8 cellular contexts compared by ENCODE assay signal in the genomic region with DNA sequence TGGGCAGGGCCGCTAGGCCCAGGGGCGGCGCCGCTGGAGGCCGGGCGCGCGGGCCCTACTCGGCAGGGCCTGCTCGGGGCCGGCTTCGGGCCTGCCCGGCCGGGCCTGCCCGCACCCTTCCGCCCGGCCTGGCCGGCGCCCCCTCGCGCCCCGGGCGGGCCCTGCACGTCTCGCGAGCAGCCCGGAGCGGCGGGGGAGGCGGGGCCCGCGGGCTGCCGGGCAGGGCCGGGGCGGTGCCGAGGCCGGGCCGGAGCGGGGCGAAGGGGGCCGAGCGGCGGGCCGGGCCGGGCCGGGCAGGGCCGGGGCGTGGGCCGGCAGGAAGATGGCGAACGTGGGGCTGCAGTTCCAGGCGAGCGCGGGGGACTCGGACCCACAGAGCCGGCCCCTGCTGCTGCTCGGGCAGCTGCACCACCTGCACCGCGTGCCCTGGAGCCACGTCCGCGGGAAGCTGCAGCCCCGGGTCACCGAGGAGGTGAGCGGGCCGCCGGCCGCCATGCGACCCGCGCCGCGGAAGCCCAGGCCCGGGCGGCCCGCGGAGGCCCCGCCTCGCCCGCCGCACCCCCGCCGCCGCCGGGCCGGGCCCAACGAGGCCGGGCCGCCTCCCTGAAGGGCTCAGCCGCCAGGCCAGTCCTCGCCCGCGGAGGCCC. TPM values are rescaled to one million over a fixed set of nuclear protein-coding genes. Genes with fewer than 3 reads are reported as not detected.
DNase-seq lines count a peak whose midpoint lies in the region; ATAC-seq and TF ChIP-seq lines count a peak whose summit lies in the region.

A gene with protein sequence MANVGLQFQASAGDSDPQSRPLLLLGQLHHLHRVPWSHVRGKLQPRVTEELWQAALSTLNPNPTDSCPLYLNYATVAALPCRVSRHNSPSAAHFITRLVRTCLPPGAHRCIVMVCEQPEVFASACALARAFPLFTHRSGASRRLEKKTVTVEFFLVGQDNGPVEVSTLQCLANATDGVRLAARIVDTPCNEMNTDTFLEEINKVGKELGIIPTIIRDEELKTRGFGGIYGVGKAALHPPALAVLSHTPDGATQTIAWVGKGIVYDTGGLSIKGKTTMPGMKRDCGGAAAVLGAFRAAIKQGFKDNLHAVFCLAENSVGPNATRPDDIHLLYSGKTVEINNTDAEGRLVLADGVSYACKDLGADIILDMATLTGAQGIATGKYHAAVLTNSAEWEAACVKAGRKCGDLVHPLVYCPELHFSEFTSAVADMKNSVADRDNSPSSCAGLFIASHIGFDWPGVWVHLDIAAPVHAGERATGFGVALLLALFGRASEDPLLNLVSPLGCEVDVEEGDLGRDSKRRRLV (plus strand): TSS at position 222 of the 647 bp plus-strand sequence. CDS start 101 bp downstream, at position 323.

- peak within 1 kb of the TSS; percentile 36 for H3K27ac ChIP-seq in ectodermal cell (ENCODE audit: insufficient read depth, low read depth, low read length, poor library complexity, severe bottlenecking)

- WGBS in ectodermal cell, 2 experiments = 4% methylated on average over 93 of the region's 93 CpGs

- peak within 1 kb of the TSS; percentile 31 for H3K4me3 ChIP-seq in ectodermal cell (ENCODE audit: insufficient read depth, low read depth, low read length)

- no peaks in the 10 kb centered on the region for H3K9me3 Mint-ChIP-seq in HFFc6
- no peaks in the 10 kb centered on the region for H3K9me3 Mint-ChIP-seq in memory B cell

- peak; percentile 96 for ATAC-seq in memory B cell (ENCODE audit: low read depth)

- H3K27ac Mint-ChIP-seq in HFFc6 (peak within 1 kb of the TSS; percentile 72), memory B cell (no peak within 1 kb of the TSS)

- TF ChIP-seq CTCF in GM12872 (IDR thresholded peaks at IDR 0.05; ENCODE audit: insufficient read depth, low read depth, low read length) (peak; percentile 36; the same call in 1 of the 3 replicates), HFFc6 (IDR thresholded peaks at IDR 0.05) (no peak)

- H3K36me3 ChIP-seq in ectodermal cell (ENCODE audit: control insufficient read depth, insufficient read depth, low read length) = no peaks in the 10 kb centered on the region

- DNase-seq in HFFc6 (no peak), NCI-H1930 (lab: John Stamatoyannopoulos, UW) (peak; percentile 25 to 73), memory B cell (ENCODE audit: low spot score in 2 of 2) (peak; percentile 61 to 73), NCI-H446 treated with DMSO at 0.1 percent for 48 hours (lab: John Stamatoyannopoulos, UW) (no peak)
- peak; percentile 62 to 64 for DNase-seq in activated CD4-positive, alpha-beta T cell treated with anti-CD3 and anti-CD28 coated beads, Interleukin-2, amount 50 U/mL, for 48 hours
- peak; percentile 38 for DNase-seq in stimulated activated CD8-positive, alpha-beta memory T cell treated with anti-CD3 and anti-CD28 coated beads, Interleukin-15, amount 100 ng/mL, for 24 hours (ENCODE audit: low read depth)

- H3K27me3 Mint-ChIP-seq in HFFc6 (ENCODE audit: insufficient read depth) (peaks cover 3% of the 10 kb centered on the region; the same call in 1 of the 2 replicates), memory B cell (no peaks in the 10 kb centered on the region)

- peaks cover 14% of the 10 kb centered on the region for H3K4me1 ChIP-seq in ectodermal cell (ENCODE audit: control insufficient read depth, insufficient read depth, low read length)

- H3K9me3 ChIP-seq in ectodermal cell (ENCODE audit: control insufficient read depth, low read length) = no peaks in the 10 kb centered on the region

- H3K4me1 Mint-ChIP-seq in HFFc6 (ENCODE audit: low read depth) (peaks cover 16% of the 10 kb centered on the region), memory B cell (peaks cover 5% of the 10 kb centered on the region)

- H3K36me3 Mint-ChIP-seq in HFFc6 (ENCODE audit: low read depth) (no peaks in the 10 kb centered on the region), memory B cell (peaks cover 6% of the 10 kb centered on the region)

- H3K27me3 ChIP-seq in ectodermal cell (ENCODE audit: control insufficient read depth, insufficient read depth, low read length, poor library complexity, severe bottlenecking) = no peaks in the 10 kb centered on the region

- peak within 1 kb of the TSS; percentile 76 for H3K4me3 Mint-ChIP-seq in HFFc6
- H3K4me3 Mint-ChIP-seq in memory B cell = peak within 1 kb of the TSS; percentile 81

RNA-seq across cellular contexts. Expression of the gene that starts here (rescaled TPM):
- 10 to 100 TPM; 12.0 to 17.8 (median 12.6) TPM for total RNA-seq in HFFc6 (2021; fragmentation: NEBNext Ultra II Directional; extraction: Animal tissue kit (Norgen Biotek cat#: 25700))
- 36.2 TPM for polyA plus RNA-seq in ectodermal cell (2013, experiment 1 of 4)
- 35.3 TPM for polyA plus RNA-seq in ectodermal cell (2013, experiment 2 of 4)
- polyA plus RNA-seq in ectodermal cell (2013, experiment 3 of 4) = 26.1 TPM
- polyA plus RNA-seq in ectodermal cell (2013, experiment 4 of 4) = 28.6 TPM

Comparison
In these comparisons a context has a peak if more than half of its experiments do, and no peak if none do; other contexts are left out.
1. DNase-seq: peak in NCI-H1930 (2 of 2), activated CD4-positive, alpha-beta T cell treated with anti-CD3 and anti-CD28 coated beads, Interleukin-2, amount 50 U/mL, for 48 hours (2 of 2), memory B cell (2 of 2) and stimulated activated CD8-positive, alpha-beta memory T cell treated with anti-CD3 and anti-CD28 coated beads, Interleukin-15, amount 100 ng/mL, for 24 hours (single experiment); none in HFFc6 (single experiment) and NCI-H446 treated with DMSO at 0.1 percent for 48 hours (single experiment).